9 cellular contexts compared by ENCODE assay signal in the genomic region with DNA sequence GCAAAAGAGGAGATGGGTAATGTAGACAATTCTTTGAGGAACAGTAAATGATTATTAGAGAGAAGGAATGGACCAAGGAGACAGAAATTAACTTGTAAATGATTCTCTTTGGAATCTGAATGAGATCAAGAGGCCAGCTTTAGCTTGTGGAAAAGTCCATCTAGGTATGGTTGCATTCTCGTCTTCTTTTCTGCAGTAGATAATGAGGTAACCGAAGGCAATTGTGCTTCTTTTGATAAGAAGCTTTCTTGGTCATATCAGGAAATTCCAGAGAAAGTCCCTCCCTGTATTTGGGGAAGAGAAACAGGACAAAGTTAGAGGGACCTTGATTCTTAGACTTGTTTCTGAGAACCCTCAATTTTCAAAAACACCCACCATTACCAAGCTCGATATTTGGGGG.
DNase-seq lines count a peak whose midpoint lies in the region; ATAC-seq and TF ChIP-seq lines count a peak whose summit lies in the region.
"Had no signal": no experiment of that assay in that cellular context is flagged by ENCODE, and none has a peak within 500 bp of the region (broad histone marks: within the 10 kb centered on the region; RNA-seq: fewer than 3 reads in every experiment).

No MANE protein-coding gene starts in this region.

- DNase-seq in CD8-positive, alpha-beta T cell = no peak
- DNase-seq in activated naive CD8-positive, alpha-beta T cell treated with anti-CD3 and anti-CD28 coated beads, Interleukin-2, amount 50 U/mL, for 24 hours = no peak
- DNase-seq in natural killer cell (no peak), head of caudate nucleus (no peak), PC-3 (no peak), DMS153 (lab: John Stamatoyannopoulos, UW) (no peak), kidney glomerular epithelial cell (lab: John Stamatoyannopoulos, UW) (no peak)
- DNase-seq: NCI-H226 had no signal

- no peaks in the 10 kb centered on the region for H3K9me3 ChIP-seq in CD8-positive, alpha-beta T cell (ENCODE audit: low read length)
- no peaks in the 10 kb centered on the region for H3K9me3 ChIP-seq in PC-3 (ENCODE audit: low read length)

- peak overlapping the region; percentile 96 for H3K4me3 Mint-ChIP-seq in CD8-positive, alpha-beta T cell
- H3K4me3 Mint-ChIP-seq in IgD-negative memory B cell = peak overlapping the region; percentile 97 to 100 (median 99)
- H3K4me3 Mint-ChIP-seq in activated naive CD8-positive, alpha-beta T cell treated with anti-CD3 and anti-CD28 coated beads, Interleukin-2, amount 50 U/mL, for 24 hours = peak overlapping the region; percentile 89
- H3K4me3 Mint-ChIP-seq in natural killer cell = peak overlapping the region; percentile 93

- ATAC-seq in CD8-positive, alpha-beta T cell = no peak
- no peak for ATAC-seq in activated naive CD8-positive, alpha-beta T cell treated with anti-CD3 and anti-CD28 coated beads, Interleukin-2, amount 50 U/mL, for 24 hours
- ATAC-seq in natural killer cell (no peak), PC-3 (no peak)

- H3K27ac Mint-ChIP-seq in CD8-positive, alpha-beta T cell = peak overlapping the region; percentile 99
- H3K27ac Mint-ChIP-seq in IgD-negative memory B cell (peak overlapping the region; percentile 99), natural killer cell (peak overlapping the region; percentile 97 to 98)
- H3K27ac Mint-ChIP-seq in activated naive CD8-positive, alpha-beta T cell treated with anti-CD3 and anti-CD28 coated beads, Interleukin-2, amount 50 U/mL, for 24 hours = peak overlapping the region; percentile 94

- H3K27me3 ChIP-seq in CD8-positive, alpha-beta T cell (ENCODE audit: insufficient read depth, low read length) = no peaks in the 10 kb centered on the region
- H3K27me3 ChIP-seq in PC-3 (ENCODE audit: low read length) = no peaks in the 10 kb centered on the region

- H3K9me3 Mint-ChIP-seq in CD8-positive, alpha-beta T cell = no peaks in the 10 kb centered on the region
- H3K9me3 Mint-ChIP-seq in IgD-negative memory B cell = no peaks in the 10 kb centered on the region
- no peaks in the 10 kb centered on the region for H3K9me3 Mint-ChIP-seq in activated naive CD8-positive, alpha-beta T cell treated with anti-CD3 and anti-CD28 coated beads, Interleukin-2, amount 50 U/mL, for 24 hours
- H3K9me3 Mint-ChIP-seq in natural killer cell = no peaks in the 10 kb centered on the region

- peaks cover 8% of the 10 kb centered on the region for H3F3A ChIP-seq in PC-3 (ENCODE audit: low read length, unreplicated experiment)

- H3K4me1 Mint-ChIP-seq in CD8-positive, alpha-beta T cell (ENCODE audit: low read depth) = peaks cover 51% of the 10 kb centered on the region
- H3K4me1 Mint-ChIP-seq in IgD-negative memory B cell (peaks cover 34 to 43% (median 41%) of the 10 kb centered on the region in 3 donors), natural killer cell (peaks cover 42 to 44% of the 10 kb centered on the region in 2 donors)
- H3K4me1 Mint-ChIP-seq in activated naive CD8-positive, alpha-beta T cell treated with anti-CD3 and anti-CD28 coated beads, Interleukin-2, amount 50 U/mL, for 24 hours = peaks cover 43% of the 10 kb centered on the region

- H3K36me3 Mint-ChIP-seq in CD8-positive, alpha-beta T cell = peaks cover 6% of the 10 kb centered on the region
- H3K36me3 Mint-ChIP-seq in IgD-negative memory B cell (peaks cover 2% of the 10 kb centered on the region), natural killer cell (no peaks in the 10 kb centered on the region)
- peaks cover 4% of the 10 kb centered on the region for H3K36me3 Mint-ChIP-seq in activated naive CD8-positive, alpha-beta T cell treated with anti-CD3 and anti-CD28 coated beads, Interleukin-2, amount 50 U/mL, for 24 hours (ENCODE audit: low read depth)

- peak overlapping the region; percentile 82 for H3K27ac ChIP-seq in CD8-positive, alpha-beta T cell (ENCODE audit: low read depth, low read length)
- H3K27ac ChIP-seq in PC-3 (ENCODE audit: low read length) = no peak overlapping the region

- no peaks in the 10 kb centered on the region for H3K27me3 Mint-ChIP-seq in CD8-positive, alpha-beta T cell (ENCODE audit: low read depth)
- H3K27me3 Mint-ChIP-seq in IgD-negative memory B cell (no peaks in the 10 kb centered on the region), natural killer cell (ENCODE audit: low read depth in 2 of 2) (no peaks in the 10 kb centered on the region)
- no peaks in the 10 kb centered on the region for H3K27me3 Mint-ChIP-seq in activated naive CD8-positive, alpha-beta T cell treated with anti-CD3 and anti-CD28 coated beads, Interleukin-2, amount 50 U/mL, for 24 hours

- H3K9ac ChIP-seq in PC-3 (ENCODE audit: low read length) = no peak overlapping the region

- H3K4me1 ChIP-seq in CD8-positive, alpha-beta T cell (ENCODE audit: insufficient read depth, low read length) = peaks cover 36% of the 10 kb centered on the region
- peaks cover 9% of the 10 kb centered on the region; the same call in 1 of the 2 replicates for H3K4me1 ChIP-seq in PC-3 (ENCODE audit: insufficient read depth, low read length)

- H3K79me2 ChIP-seq in PC-3 (ENCODE audit: low read length) = peaks cover 7% of the 10 kb centered on the region

- no peak for TF ChIP-seq CTCF in CD8-positive, alpha-beta T cell (IDR thresholded peaks at IDR 0.05)
- TF ChIP-seq CTCF in natural killer cell (IDR thresholded peaks at IDR 0.05) (no peak), PC-3 (conservative IDR thresholded peaks at IDR 0.05; ENCODE audit: low read depth, low read length) (no peak)

- POLR2A ChIA-PET in CD8-positive, alpha-beta T cell (lab: Charles Lee) = interaction anchor here (0.6 to 3.9 kb wide), 11 partner anchors 9 to 1015 kb away, joined by 3 to 25 read pairs (median 4); a partner anchor contains a TSS
- POLR2A ChIA-PET in PC-3 (lab: Charles Lee; ENCODE audit: unreplicated experiment) = no interaction called here

- H3K4me3 ChIP-seq in CD8-positive, alpha-beta T cell (ENCODE audit: low read depth, low read length) = peak overlapping the region; percentile 77
- H3K4me3 ChIP-seq in PC-3 (ENCODE audit: low read length) = no peak overlapping the region

- H3K36me3 ChIP-seq in CD8-positive, alpha-beta T cell (ENCODE audit: insufficient read depth, low read length) = no peaks in the 10 kb centered on the region
- 0 out of 2 replicates have a peak, but pooled peaks cover 5% of the 10 kb centered on the region for H3K36me3 ChIP-seq in PC-3 (ENCODE audit: low read depth, low read length)

- CTCF ChIA-PET in CD8-positive, alpha-beta T cell (lab: Charles Lee) = interaction anchor here (0.5 to 2.5 kb wide), 6 partner anchors 9 to 756 kb away, joined by 3 to 9 read pairs (median 4); a partner anchor contains a TSS
- CTCF ChIA-PET in PC-3 (lab: Charles Lee) = interaction anchor here (0.5 kb wide), 1 partner anchor 806 kb away, joined by 3 read pairs; no protein-coding TSS in a partner anchor

- H4K20me1 ChIP-seq in PC-3 (ENCODE audit: low read length) = peaks cover 6% of the 10 kb centered on the region

- H3K9me2 ChIP-seq in PC-3 (replicated peaks; ENCODE audit: low read length) = no peaks in the 10 kb centered on the region

- intact Hi-C loops in CD8-positive, alpha-beta T cell (cut with DNase I, micrococcal nuclease) = loop anchor here in 1 of 2 experiments (10.0 kb wide), 1 partner anchor 1726 kb away; no protein-coding TSS in a partner anchor
- intact Hi-C loops in natural killer cell (cut with micrococcal nuclease) = loop anchor here (2.0 kb wide), 1 partner anchor 940 kb away; a partner anchor contains a TSS
- intact Hi-C loops in head of caudate nucleus (cut with DNase I) = no loop called here
- intact Hi-C loops in PC-3 (cut with micrococcal nuclease) = no loop called here

- H3K4me2 ChIP-seq in PC-3 (ENCODE audit: low read length) = no peak overlapping the region

- BruUV-seq in PC-3 (replicated peaks; lab: Mats Ljungman, UMichigan) = no TSS peak

- H2AFZ ChIP-seq in PC-3 (ENCODE audit: low read length) = no peak overlapping the region
